15 cellular contexts compared by ENCODE assay signal in genomic region chr14:29242755-29243340, GRCh38.
DNase-seq lines count a peak whose midpoint lies in the region; ATAC-seq and TF ChIP-seq lines count a peak whose summit lies in the region.
"Had no signal": no experiment of that assay in that cellular context is flagged by ENCODE, and none has a peak within 500 bp of the region (broad histone marks: within the 10 kb centered on the region; RNA-seq: fewer than 3 reads in every experiment).

No MANE protein-coding gene starts in this region.

- TF ChIP-seq RAD21 in SK-N-SH (IDR thresholded peaks at IDR 0.05; ENCODE audit: low read length), result no peak

- H3K27ac ChIP-seq in SK-N-SH (ENCODE audit: low read depth in 2 of 2, low read length in 1 of 2) (no peak overlapping the region), prostate gland (no peak overlapping the region)
- H3K27ac ChIP-seq: parathyroid adenoma had no signal

- peaks cover 36% of the 10 kb centered on the region for H3F3A ChIP-seq in SK-N-SH (replicated peaks; ENCODE audit: insufficient read depth)

- POLR2A ChIA-PET in SK-N-SH (lab: Yijun Ruan, JAX), result no interaction called here

- peaks cover 12% of the 10 kb centered on the region for H3K9me3 Mint-ChIP-seq in activated naive CD4-positive, alpha-beta T cell treated with anti-CD3 and anti-CD28 coated beads for 36 hours
- H3K9me3 Mint-ChIP-seq in stimulated activated naive CD8-positive, alpha-beta T cell treated with anti-CD3 and anti-CD28 coated beads, Interleukin-15, amount 100 ng/mL, for 72 hours, result peaks cover 16 to 35% of the 10 kb centered on the region in 2 donors
- H3K9me3 Mint-ChIP-seq: dendritic cell treated with granulocyte-macrophage colony-stimulating factor and Interleukin-4, amounts not matched to agents 40 ng/mL and 50 ng/mL, for 4 days; H9 had no signal

- no peaks in the 10 kb centered on the region for H3K4me1 Mint-ChIP-seq in activated naive CD4-positive, alpha-beta T cell treated with anti-CD3 and anti-CD28 coated beads for 36 hours (ENCODE audit: low read depth)
- H3K4me1 Mint-ChIP-seq in stimulated activated naive CD8-positive, alpha-beta T cell treated with anti-CD3 and anti-CD28 coated beads, Interleukin-15, amount 100 ng/mL, for 72 hours, result no peaks in the 10 kb centered on the region
- H3K4me1 Mint-ChIP-seq: activated naive CD8-positive, alpha-beta T cell treated with anti-CD3 and anti-CD28 coated beads, Interleukin-2, amount 50 U/mL, for 24 hours had no signal

- H3K79me2 ChIP-seq in SK-N-SH (ENCODE audit: insufficient read depth), result no peaks in the 10 kb centered on the region
- H3K79me2 ChIP-seq: parathyroid adenoma had no signal

- peaks cover 0 to 45% of the 10 kb centered on the region in 2 experiments; a peak in 1 of 4 replicates for H3K4me1 ChIP-seq in SK-N-SH (ENCODE audit: control insufficient read depth in 1 of 2, insufficient read depth in 2 of 2, low read depth in 1 of 2, low read length in 1 of 2)
- no peaks in the 10 kb centered on the region for H3K4me1 ChIP-seq in prostate gland (replicated peaks)

- H3K4me3 ChIP-seq in SK-N-SH (ENCODE audit: low read depth in 2 of 2, low read length in 1 of 2), result no peak overlapping the region
- H3K4me3 ChIP-seq in prostate gland, result no peak overlapping the region

- no peaks in the 10 kb centered on the region for H3K9me2 ChIP-seq in SK-N-SH

- H4K20me1 ChIP-seq in SK-N-SH (ENCODE audit: insufficient read depth), result no peaks in the 10 kb centered on the region

- no peaks in the 10 kb centered on the region for H3K36me3 Mint-ChIP-seq in activated naive CD4-positive, alpha-beta T cell treated with anti-CD3 and anti-CD28 coated beads for 36 hours (ENCODE audit: low read depth)

- peak overlapping the region; percentile 26; the same call in 1 of the 2 replicates for H3K4me2 ChIP-seq in SK-N-SH

- WGBS in SK-N-SH (ENCODE audit: low lambda C conversion rate), result 32% methylated on average over 1 of the region's 1 CpG
- WGBS in prostate gland, result 72% methylated on average over 1 of the region's 1 CpG

- CTCF ChIA-PET in SK-N-SH (lab: Yijun Ruan, JAX), result no interaction called here
- CTCF ChIA-PET in activated naive CD4-positive, alpha-beta T cell treated with anti-CD3 and anti-CD28 coated beads for 36 hours (lab: Charles Lee), result no interaction called here

- no peaks in the 10 kb centered on the region for H3K36me3 ChIP-seq in SK-N-SH (replicated peaks in 1 of 2; ENCODE audit: control insufficient read depth in 1 of 2, insufficient read depth in 2 of 2, low read length in 1 of 2)
- H3K36me3 ChIP-seq in prostate gland, result no peaks in the 10 kb centered on the region

- H3K27me3 ChIP-seq in SK-N-SH (ENCODE audit: insufficient read depth), result no peaks in the 10 kb centered on the region
- no peaks in the 10 kb centered on the region for H3K27me3 ChIP-seq in prostate gland (replicated peaks; ENCODE audit: insufficient read depth)

- no peak overlapping the region for H3K27ac Mint-ChIP-seq in activated naive CD4-positive, alpha-beta T cell treated with anti-CD3 and anti-CD28 coated beads for 36 hours
- H3K27ac Mint-ChIP-seq in stimulated activated naive CD8-positive, alpha-beta T cell treated with anti-CD3 and anti-CD28 coated beads, Interleukin-15, amount 100 ng/mL, for 72 hours, result no peak overlapping the region
- H3K27ac Mint-ChIP-seq: activated naive CD8-positive, alpha-beta T cell treated with anti-CD3 and anti-CD28 coated beads, Interleukin-2, amount 50 U/mL, for 24 hours; dendritic cell treated with granulocyte-macrophage colony-stimulating factor and Interleukin-4, amounts not matched to agents 40 ng/mL and 50 ng/mL, for 4 days; H9 had no signal

- no peak for TF ChIP-seq EP300 in SK-N-SH (IDR thresholded peaks at IDR 0.05; ENCODE audit: borderline replicate concordance in 1 of 2, low read depth in 1 of 2, low read length in 1 of 2)

- H3K27me3 Mint-ChIP-seq in activated naive CD4-positive, alpha-beta T cell treated with anti-CD3 and anti-CD28 coated beads for 36 hours (ENCODE audit: low read depth), result no peaks in the 10 kb centered on the region
- H3K27me3 Mint-ChIP-seq in stimulated activated naive CD8-positive, alpha-beta T cell treated with anti-CD3 and anti-CD28 coated beads, Interleukin-15, amount 100 ng/mL, for 72 hours, result no peaks in the 10 kb centered on the region
- H3K27me3 Mint-ChIP-seq: activated naive CD8-positive, alpha-beta T cell treated with anti-CD3 and anti-CD28 coated beads, Interleukin-2, amount 50 U/mL, for 24 hours; dendritic cell treated with granulocyte-macrophage colony-stimulating factor and Interleukin-4, amounts not matched to agents 40 ng/mL and 50 ng/mL, for 4 days had no signal

- DNase-seq in SK-N-SH (no peak), NCI-H2227 (lab: John Stamatoyannopoulos, UW; ENCODE audit: unreplicated experiment) (peak; percentile 43), dermis blood vessel endothelial cell (peak; percentile 29), HPDE6-E6E7 (ENCODE audit: extremely low spot score) (no peak), prostate gland (ENCODE audit: low spot score) (no peak)
- DNase-seq in activated naive CD4-positive, alpha-beta T cell treated with anti-CD3 and anti-CD28 coated beads for 36 hours, result no peak
- DNase-seq in stimulated activated naive CD8-positive, alpha-beta T cell treated with anti-CD3 and anti-CD28 coated beads, Interleukin-15, amount 100 ng/mL, for 72 hours, result no peak
- DNase-seq: activated naive CD8-positive, alpha-beta T cell treated with anti-CD3 and anti-CD28 coated beads, Interleukin-2, amount 50 U/mL, for 24 hours; activated T-cell treated with anti-CD3 and anti-CD28 coated beads for 4 hours; DMS 273 treated with DMSO at 0.1 percent for 48 hours; H9; islet precursor cell had no signal

- ATAC-seq in SK-N-SH treated with all-trans-retinoic acid at 6 μM for 48 hours, result no peak
- no peak for ATAC-seq in stimulated activated naive CD8-positive, alpha-beta T cell treated with anti-CD3 and anti-CD28 coated beads, Interleukin-15, amount 100 ng/mL, for 72 hours
- ATAC-seq: activated naive CD8-positive, alpha-beta T cell treated with anti-CD3 and anti-CD28 coated beads, Interleukin-2, amount 50 U/mL, for 24 hours had no signal

- TF ChIP-seq CTCF in SK-N-SH (IDR thresholded peaks at IDR 0.05) (no peak), prostate gland (IDR thresholded peaks at IDR 0.05) (no peak)

- H3K4me3 Mint-ChIP-seq in activated naive CD4-positive, alpha-beta T cell treated with anti-CD3 and anti-CD28 coated beads for 36 hours, result no peak overlapping the region
- no peak overlapping the region for H3K4me3 Mint-ChIP-seq in stimulated activated naive CD8-positive, alpha-beta T cell treated with anti-CD3 and anti-CD28 coated beads, Interleukin-15, amount 100 ng/mL, for 72 hours
- H3K4me3 Mint-ChIP-seq: activated naive CD8-positive, alpha-beta T cell treated with anti-CD3 and anti-CD28 coated beads, Interleukin-2, amount 50 U/mL, for 24 hours; dendritic cell treated with granulocyte-macrophage colony-stimulating factor and Interleukin-4, amounts not matched to agents 40 ng/mL and 50 ng/mL, for 4 days; H9 had no signal

- intact Hi-C loops in prostate gland (cut with DNase I), result no loop called here
- intact Hi-C loops in activated naive CD4-positive, alpha-beta T cell treated with anti-CD3 and anti-CD28 coated beads for 36 hours (cut with micrococcal nuclease), result no loop called here

- H3K9ac ChIP-seq in SK-N-SH, result no peak overlapping the region
- H3K9ac ChIP-seq: parathyroid adenoma had no signal

- H3K9me3 ChIP-seq in SK-N-SH (no peaks in the 10 kb centered on the region), prostate gland (no peaks in the 10 kb centered on the region)

- no peak for TF ChIP-seq POLR2A in prostate gland (IDR thresholded peaks at IDR 0.05)

- H2AFZ ChIP-seq in SK-N-SH (ENCODE audit: low read depth), result peak overlapping the region; percentile 46; the same call in 1 of the 2 replicates
- H2AFZ ChIP-seq: parathyroid adenoma had no signal

TF ChIP-seq in SK-N-SH, 30 proteins besides CTCF, POLR2A, EP300 and RAD21:
- TF ChIP-seq YY1 (IDR thresholded peaks at IDR 0.05; ENCODE audit: low read depth) (no peak), RXRA (IDR thresholded peaks at IDR 0.05; ENCODE audit: borderline replicate concordance, low read depth) (no peak), ELF1 (IDR thresholded peaks at IDR 0.05) (no peak), FOXJ3 (CRISPR knock-in tag; IDR thresholded peaks at IDR 0.05) (no peak), NFIC (IDR thresholded peaks at IDR 0.05; ENCODE audit: borderline replicate concordance) (no peak), TCF12 (IDR thresholded peaks at IDR 0.05) (peak; percentile 41), MAX (IDR thresholded peaks at IDR 0.05; ENCODE audit: low read depth) (no peak)

TF ChIP-seq in SK-N-SH treated with all-trans-retinoic acid at 6 μM for 48 hours, 23 proteins besides CTCF, POLR2A, EP300 and RAD21 (continues in another document):
- no peak for TF ChIP-seq SNAI2 (CRISPR knock-in tag; IDR thresholded peaks at IDR 0.05)
- TF ChIP-seq, protein P1, sequence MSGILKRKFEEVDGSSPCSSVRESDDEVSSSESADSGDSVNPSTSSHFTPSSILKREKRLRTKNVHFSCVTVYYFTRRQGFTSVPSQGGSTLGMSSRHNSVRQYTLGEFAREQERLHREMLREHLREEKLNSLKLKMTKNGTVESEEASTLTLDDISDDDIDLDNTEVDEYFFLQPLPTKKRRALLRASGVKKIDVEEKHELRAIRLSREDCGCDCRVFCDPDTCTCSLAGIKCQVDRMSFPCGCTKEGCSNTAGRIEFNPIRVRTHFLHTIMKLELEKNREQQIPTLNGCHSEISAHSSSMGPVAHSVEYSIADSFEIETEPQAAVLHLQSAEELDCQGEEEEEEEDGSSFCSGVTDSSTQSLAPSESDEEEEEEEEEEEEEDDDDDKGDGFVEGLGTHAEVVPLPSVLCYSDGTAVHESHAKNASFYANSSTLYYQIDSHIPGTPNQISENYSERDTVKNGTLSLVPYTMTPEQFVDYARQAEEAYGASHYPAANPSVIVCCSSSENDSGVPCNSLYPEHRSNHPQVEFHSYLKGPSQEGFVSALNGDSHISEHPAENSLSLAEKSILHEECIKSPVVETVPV (CRISPR knock-in tag; IDR thresholded peaks at IDR 0.05), result no peak
- TF ChIP-seq POU6F1 (CRISPR knock-in tag; IDR thresholded peaks at IDR 0.05; ENCODE audit: borderline replicate concordance, low read depth), result no peak
- TF ChIP-seq OSR1 (CRISPR knock-in tag; IDR thresholded peaks at IDR 0.05), result no peak

Comparison
In these comparisons a context has a peak if more than half of its experiments do, and no peak if none do; other contexts are left out.
1. DNase-seq: peak in NCI-H2227 (single experiment) and dermis blood vessel endothelial cell (single experiment); none in SK-N-SH (single experiment), HPDE6-E6E7 (single experiment), prostate gland (single experiment), activated naive CD4-positive, alpha-beta T cell treated with anti-CD3 and anti-CD28 coated beads for 36 hours (single experiment) and stimulated activated naive CD8-positive, alpha-beta T cell treated with anti-CD3 and anti-CD28 coated beads, Interleukin-15, amount 100 ng/mL, for 72 hours (0 of 2).